ENCODE assay signal across 32 cellular contexts in the genomic region with DNA sequence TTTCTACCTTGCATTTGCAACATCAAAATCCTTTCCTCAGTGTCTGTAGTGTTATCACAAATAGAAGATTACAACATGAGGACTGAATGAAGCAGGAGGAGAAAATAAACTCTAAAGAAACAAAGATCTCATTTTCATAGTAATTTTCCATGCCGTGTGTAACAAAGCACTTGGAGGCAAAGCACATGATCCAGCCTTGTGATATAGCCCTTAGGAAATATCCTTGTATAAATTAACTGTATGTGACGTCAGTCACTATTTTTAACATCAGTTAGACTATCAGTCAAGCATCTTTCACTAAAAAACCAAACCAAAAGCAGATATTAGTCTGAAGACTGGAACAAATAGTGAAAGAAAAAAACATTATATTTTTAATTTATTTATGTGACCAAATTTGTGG.
"Had no signal": no experiment of that assay in that cellular context is flagged by ENCODE, and none has a peak within 500 bp of the region (broad histone marks: within the 10 kb centered on the region; RNA-seq: fewer than 3 reads in every experiment).

No MANE protein-coding gene starts in this region.

- H3K27me3 ChIP-seq: brain microvascular endothelial cell, Peyer's patch had no signal

- DNase-seq: activated CD4-positive, alpha-beta T cell treated with anti-CD3 and anti-CD28 coated beads for 1 hour; activated CD4-positive, alpha-beta T cell treated with anti-CD3 and anti-CD28 coated beads, Interleukin-2, amount 10 ng/mL, durations not matched to agents 24 days and 14 days; activated CD4-positive, alpha-beta T cell treated with anti-CD3 and anti-CD28 coated beads, Interleukin-2, amount 50 U/mL, for 4 hours; activated CD4-positive, CD25-positive, alpha-beta regulatory T cell; activated CD8-positive, alpha-beta T cell treated with anti-CD3 and anti-CD28 coated beads for 36 hours; activated effector memory CD4-positive, alpha-beta T cell treated with anti-CD3 and anti-CD28 coated beads, Interleukin-2, amount 50 U/mL, for 16 hours; activated naive CD4-positive, alpha-beta T cell; activated naive CD4-positive, alpha-beta T cell treated with anti-CD3 and anti-CD28 coated beads, Interleukin-2, amount 50 U/mL, for 16 hours; activated naive CD8-positive, alpha-beta T cell treated with anti-CD3 and anti-CD28 coated beads for 36 hours; activated T-cell treated with anti-CD3 and anti-CD28 coated beads, Interleukin-2, amount 50 U/mL, for 1 hour; activated T-cell treated with anti-CD3 and anti-CD28 coated beads, Interleukin-2, amount 50 U/mL, for 72 hours; amniotic stem cell; aorta; brain microvascular endothelial cell; central memory CD4-positive, alpha-beta T cell; MM.1S; MV-4-11; NCI-H1092; NCI-H1436 treated with DMSO at 0.1 percent for 48 hours; NCI-H1694 treated with DMSO at 0.1 percent for 48 hours; NCI-H2029; NCI-H345; NCI-H524 treated with DMSO at 0.1 percent for 48 hours; NK-92 treated with Interleukin-12 subunit alpha and Interleukin-12 subunit beta, amount 100 ng/mL, for 24 hours; PC-3; Peyer's patch; SIG-M5; T1000; WERI-Rb-1 had no signal

- H3K27ac ChIP-seq: brain microvascular endothelial cell, Peyer's patch, RWPE1, WERI-Rb-1 had no signal

- ATAC-seq: activated CD8-positive, alpha-beta T cell treated with anti-CD3 and anti-CD28 coated beads for 36 hours; activated T-cell treated with anti-CD3 and anti-CD28 coated beads, Interleukin-2, amount 50 U/mL, for 72 hours; activated T-helper 17 cell treated with anti-CD3 and anti-CD28 coated beads, Interleukin-2, amount 50 U/mL, for 72 hours; PC-3; Right ventricle myocardium inferior had no signal

- H3K36me3 ChIP-seq: brain microvascular endothelial cell, Peyer's patch, WERI-Rb-1 had no signal

- H3K9me3 ChIP-seq: Peyer's patch had no signal

- H3K4me3 ChIP-seq: Peyer's patch had no signal

- H3K4me1 ChIP-seq: Peyer's patch had no signal
